ENCODE assay signal across 8 cellular contexts in the genomic region with DNA sequence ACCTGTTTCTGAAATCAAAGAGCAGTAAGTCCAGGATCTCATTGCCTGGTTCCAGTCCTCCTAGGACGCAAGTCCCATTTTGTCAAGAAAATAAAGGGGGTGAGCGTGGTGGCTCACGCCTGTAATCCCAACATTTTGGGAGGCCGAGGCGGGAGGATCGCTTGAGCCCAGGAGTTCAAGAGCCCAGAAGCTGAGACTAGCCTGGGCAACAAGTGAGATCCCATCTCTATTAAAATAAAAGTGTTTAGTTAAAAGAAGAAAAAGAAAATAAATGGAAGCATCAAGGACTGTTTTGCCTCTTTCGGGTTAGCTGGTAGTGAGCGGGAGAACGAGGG. TPM values are rescaled to one million over a fixed set of nuclear protein-coding genes. Genes with fewer than 3 reads are reported as not detected.
DNase-seq lines count a peak whose midpoint lies in the region; ATAC-seq and TF ChIP-seq lines count a peak whose summit lies in the region.

No MANE protein-coding gene starts in this region.

- H3K9me3 Mint-ChIP-seq in activated naive CD4-positive, alpha-beta T cell treated with anti-CD3 and anti-CD28 coated beads for 36 hours, result peaks cover 13% of the 10 kb centered on the region
- peaks cover 8% of the 10 kb centered on the region for H3K9me3 Mint-ChIP-seq in activated naive CD8-positive, alpha-beta T cell treated with anti-CD3 and anti-CD28 coated beads, Interleukin-2, amount 10 ng/mL, durations not matched to agents 7 days and 5 days

- H3K36me3 Mint-ChIP-seq in activated naive CD4-positive, alpha-beta T cell treated with anti-CD3 and anti-CD28 coated beads for 36 hours (ENCODE audit: low read depth), result peaks cover 8% of the 10 kb centered on the region
- peaks cover 10% of the 10 kb centered on the region for H3K36me3 Mint-ChIP-seq in activated naive CD8-positive, alpha-beta T cell treated with anti-CD3 and anti-CD28 coated beads, Interleukin-2, amount 10 ng/mL, durations not matched to agents 7 days and 5 days

- H3K9me3 ChIP-seq in lower lobe of right lung (peaks cover 5% of the 10 kb centered on the region), transverse colon (peaks cover 0 to 4% of the 10 kb centered on the region in 2 donors)

- H3K36me3 ChIP-seq in lower lobe of right lung, result peaks cover 4% of the 10 kb centered on the region
- H3K36me3 ChIP-seq in transverse colon, result no peaks in the 10 kb centered on the region

- H3K4me3 ChIP-seq in lower lobe of right lung (peak overlapping the region; percentile 91), transverse colon (peak overlapping the region in 3 of 4 donors; percentile 50 to 76 (median 62))

- CTCF ChIA-PET in activated naive CD4-positive, alpha-beta T cell treated with anti-CD3 and anti-CD28 coated beads for 36 hours (lab: Charles Lee), result interaction anchor here (1.8 kb wide), 1 partner anchor 64 kb away, joined by 6 read pairs; no protein-coding TSS in a partner anchor

- in situ Hi-C loops in transverse colon (cut with MboI; ENCODE audit: low pct_ligation_motif_present in 1 of 4, low pct_unique_long_range_greater_than_20kb in 1 of 4, low sequenced_read_pairs in 3 of 4), result no loop called here

- H3K27ac ChIP-seq in lower lobe of right lung (peak overlapping the region; percentile 83), transverse colon (peak overlapping the region; percentile 47 to 81 (median 60))

- H3K4me1 ChIP-seq in lower lobe of right lung, result peaks cover 14% of the 10 kb centered on the region
- H3K4me1 ChIP-seq in transverse colon, result peaks cover 3 to 13% (median 11%) of the 10 kb centered on the region in 4 donors

- WGBS in transverse colon (ENCODE audit: low coverage in 1 of 2), 2 donors, result 41 to 70% methylated on average over 2 to 9 of the region's 9 CpGs

- TF ChIP-seq EP300 in transverse colon (IDR thresholded peaks at IDR 0.05; ENCODE audit: low read depth), result no peak

- H3K27me3 Mint-ChIP-seq in activated naive CD4-positive, alpha-beta T cell treated with anti-CD3 and anti-CD28 coated beads for 36 hours (ENCODE audit: low read depth), result no peaks in the 10 kb centered on the region
- H3K27me3 Mint-ChIP-seq in activated naive CD8-positive, alpha-beta T cell treated with anti-CD3 and anti-CD28 coated beads, Interleukin-2, amount 10 ng/mL, durations not matched to agents 7 days and 5 days, result no peaks in the 10 kb centered on the region

- intact Hi-C loops in activated naive CD4-positive, alpha-beta T cell treated with anti-CD3 and anti-CD28 coated beads for 36 hours (cut with micrococcal nuclease), result loop anchor here (1.0 kb wide), 4 partner anchors 16 to 136 kb away; a partner anchor contains a TSS
- intact Hi-C loops in lower lobe of right lung (cut with DNase I), result no loop called here
- intact Hi-C loops in transverse colon (cut with DNase I; ENCODE audit: low total_unique reads), result no loop called here
- intact Hi-C loops in head of caudate nucleus (cut with DNase I), result loop anchor here (2.0 kb wide), 1 partner anchor 17 kb away; a partner anchor contains a TSS

- peak overlapping the region; percentile 86 for H3K4me3 Mint-ChIP-seq in activated naive CD4-positive, alpha-beta T cell treated with anti-CD3 and anti-CD28 coated beads for 36 hours
- H3K4me3 Mint-ChIP-seq in activated naive CD8-positive, alpha-beta T cell treated with anti-CD3 and anti-CD28 coated beads, Interleukin-2, amount 10 ng/mL, durations not matched to agents 7 days and 5 days, result peak overlapping the region; percentile 87

- no peak for ATAC-seq in activated naive CD8-positive, alpha-beta T cell treated with anti-CD3 and anti-CD28 coated beads, Interleukin-2, amount 10 ng/mL, durations not matched to agents 7 days and 5 days (ENCODE audit: low read depth)
- ATAC-seq in lower lobe of right lung, result no peak

- peak overlapping the region; percentile 87 for H3K27ac Mint-ChIP-seq in activated naive CD4-positive, alpha-beta T cell treated with anti-CD3 and anti-CD28 coated beads for 36 hours
- peak overlapping the region; percentile 91 for H3K27ac Mint-ChIP-seq in activated naive CD8-positive, alpha-beta T cell treated with anti-CD3 and anti-CD28 coated beads, Interleukin-2, amount 10 ng/mL, durations not matched to agents 7 days and 5 days

- TF ChIP-seq POLR2A in transverse colon (IDR thresholded peaks at IDR 0.05), result no peak

- no peaks in the 10 kb centered on the region for H3K27me3 ChIP-seq in lower lobe of right lung (ENCODE audit: low read depth)
- H3K27me3 ChIP-seq in transverse colon, result no peaks in the 10 kb centered on the region

- peaks cover 26% of the 10 kb centered on the region for H3K4me1 Mint-ChIP-seq in activated naive CD4-positive, alpha-beta T cell treated with anti-CD3 and anti-CD28 coated beads for 36 hours (ENCODE audit: low read depth)
- peaks cover 29% of the 10 kb centered on the region for H3K4me1 Mint-ChIP-seq in activated naive CD8-positive, alpha-beta T cell treated with anti-CD3 and anti-CD28 coated beads, Interleukin-2, amount 10 ng/mL, durations not matched to agents 7 days and 5 days

- POLR2A ChIA-PET in activated naive CD8-positive, alpha-beta T cell treated with anti-CD3 and anti-CD28 coated beads, Interleukin-2, amount 10 ng/mL, durations not matched to agents 7 days and 5 days (lab: Charles Lee), result interaction anchor here (0.6 to 2.2 kb wide), 10 partner anchors 10 to 129 kb away, joined by 3 to 21 read pairs (median 4); a partner anchor contains a TSS

- TF ChIP-seq CTCF in lower lobe of right lung (IDR thresholded peaks at IDR 0.05) (no peak), transverse colon (IDR thresholded peaks at IDR 0.05) (no peak)

- no peak for DNase-seq in activated naive CD4-positive, alpha-beta T cell treated with anti-CD3 and anti-CD28 coated beads for 36 hours
- no peak for DNase-seq in activated naive CD4-positive, alpha-beta T cell treated with anti-CD3 and anti-CD28 coated beads, Interleukin-2, amount 50 U/mL, for 16 hours
- DNase-seq in activated naive CD8-positive, alpha-beta T cell treated with anti-CD3 and anti-CD28 coated beads, Interleukin-2, amount 10 ng/mL, durations not matched to agents 7 days and 5 days, result no peak
- DNase-seq in lower lobe of right lung (no peak), transverse colon (no peak), head of caudate nucleus (no peak), HuH-7.5 (ENCODE audit: low spot score) (no peak), D341Med (ENCODE audit: low spot score) (no peak)

RNA-seq across cellular contexts. Expression of a gene that starts 0.3 kb away (rescaled TPM):
- total RNA-seq in activated naive CD4-positive, alpha-beta T cell treated with anti-CD3 and anti-CD28 coated beads for 36 hours, result 10 to 100 TPM; 40.4 to 42.5 TPM
- total RNA-seq in activated naive CD8-positive, alpha-beta T cell treated with anti-CD3 and anti-CD28 coated beads, Interleukin-2, amount 10 ng/mL, durations not matched to agents 7 days and 5 days, result 10 to 100 TPM; 50.5 to 51.7 TPM
- 9.1 TPM for total RNA-seq in lower lobe of right lung
- 1 to 10 TPM; 3.7 to 6.6 (median 5.2) TPM for total RNA-seq in transverse colon

RNA-seq across cellular contexts. Expression of a gene that starts 16.6 kb away (rescaled TPM):
- total RNA-seq in activated naive CD4-positive, alpha-beta T cell treated with anti-CD3 and anti-CD28 coated beads for 36 hours, result 10 to 100 TPM; 64.2 to 66.2 TPM
- total RNA-seq in activated naive CD8-positive, alpha-beta T cell treated with anti-CD3 and anti-CD28 coated beads, Interleukin-2, amount 10 ng/mL, durations not matched to agents 7 days and 5 days, result 10 to 100 TPM; 87.4 to 92.2 TPM
- total RNA-seq in lower lobe of right lung (56.1 TPM), transverse colon (100 to 1,000 TPM in 1 of 4 donors, 10 to 100 TPM in 3; 53.1 to 107 (median 62.5) TPM)

RNA-seq across cellular contexts. Expression of a gene that starts 26.2 kb away (rescaled TPM):
- not detected for total RNA-seq in activated naive CD4-positive, alpha-beta T cell treated with anti-CD3 and anti-CD28 coated beads for 36 hours
- total RNA-seq in activated naive CD8-positive, alpha-beta T cell treated with anti-CD3 and anti-CD28 coated beads, Interleukin-2, amount 10 ng/mL, durations not matched to agents 7 days and 5 days, result not detected
- not detected for total RNA-seq in lower lobe of right lung
- total RNA-seq in transverse colon, result not detected

RNA-seq across cellular contexts. Expression of a gene that starts 29.4 kb away (rescaled TPM):
- under 1 TPM; 0.52 to 0.84 TPM for total RNA-seq in activated naive CD4-positive, alpha-beta T cell treated with anti-CD3 and anti-CD28 coated beads for 36 hours
- total RNA-seq in activated naive CD8-positive, alpha-beta T cell treated with anti-CD3 and anti-CD28 coated beads, Interleukin-2, amount 10 ng/mL, durations not matched to agents 7 days and 5 days, result 1 to 10 TPM; 1.6 to 1.9 TPM
- 1.1 TPM for total RNA-seq in lower lobe of right lung
- total RNA-seq in transverse colon, result 10 to 100 TPM in 1 of 4 donors, 1 to 10 TPM in 2, not detected in 1; 1.1 to 35.2 (median 3.5) TPM

RNA-seq across cellular contexts. Expression of a gene that starts 35.9 kb away (rescaled TPM):
- total RNA-seq in activated naive CD4-positive, alpha-beta T cell treated with anti-CD3 and anti-CD28 coated beads for 36 hours, result 100 to 1,000 TPM; 499 to 512 TPM
- 100 to 1,000 TPM; 407 to 412 TPM for total RNA-seq in activated naive CD8-positive, alpha-beta T cell treated with anti-CD3 and anti-CD28 coated beads, Interleukin-2, amount 10 ng/mL, durations not matched to agents 7 days and 5 days
- total RNA-seq in lower lobe of right lung (267 TPM), transverse colon (1,000 to 10,000 TPM in 1 of 4 donors, 100 to 1,000 TPM in 3; 368 to 1,320 (median 628) TPM)

Comparison
In these comparisons a context has a peak if more than half of its experiments do, and no peak if none do; other contexts are left out.
1. intact Hi-C loops: an anchor here in activated naive CD4-positive, alpha-beta T cell treated with anti-CD3 and anti-CD28 coated beads for 36 hours (1.0 kb wide) and head of caudate nucleus (2.0 kb wide); none called in lower lobe of right lung and transverse colon.